ENCODE assay signal across 8 cellular contexts in genomic region chr19:11964858-11965645, GRCh38.
DNase-seq lines count a peak whose midpoint lies in the region; ATAC-seq and FAIRE-seq lines count a peak whose summit lies in the region.

Gene ZNF763, plus strand, starts transcription at chr19:11965040. Its CDS starts 169 bp downstream, at chr19:11965209.

- peak; percentile 91 for FAIRE-seq in GM18507 (lab: Jason Lieb, UNC)

- peak; percentile 72 for ATAC-seq in HG03025 (IDR thresholded peaks at IDR 0.05; ENCODE audit: low FRiP score, unreplicated experiment)

- DNase-seq in GM18507 (ENCODE audit: extremely low spot score, insufficient read length, low read depth), result no peak
- peak; percentile 80 for DNase-seq in NCI-H510A (lab: John Stamatoyannopoulos, UW)
- DNase-seq in activated CD4-positive, alpha-beta T cell treated with anti-CD3 and anti-CD28 coated beads for 4 hours, result peak; percentile 82 to 85
- DNase-seq in kidney tubule cell (ENCODE audit: low spot score), result peak; percentile 94
- peak; percentile 77 to 87 for DNase-seq in stimulated activated CD4-positive, alpha-beta T cell treated with anti-CD3 and anti-CD28 coated beads, Interleukin-15, amount 100 ng/mL, for 48 hours (ENCODE audit: low read depth in 2 of 2)
- DNase-seq in SIG-M5 (lab: John Stamatoyannopoulos, UW), result no peak

- H3K27ac ChIP-seq in cingulate gyrus (ENCODE audit: low read depth, low read length), result peak within 1 kb of the TSS; percentile 97

Comparison
In these comparisons a context has a peak if more than half of its experiments do, and no peak if none do; other contexts are left out.
1. DNase-seq: peak in NCI-H510A (single experiment), activated CD4-positive, alpha-beta T cell treated with anti-CD3 and anti-CD28 coated beads for 4 hours (2 of 2), kidney tubule cell (single experiment) and stimulated activated CD4-positive, alpha-beta T cell treated with anti-CD3 and anti-CD28 coated beads, Interleukin-15, amount 100 ng/mL, for 48 hours (2 of 2); none in GM18507 (single experiment) and SIG-M5 (single experiment).